ENCODE assay signal across 22 cellular contexts in the genomic region with DNA sequence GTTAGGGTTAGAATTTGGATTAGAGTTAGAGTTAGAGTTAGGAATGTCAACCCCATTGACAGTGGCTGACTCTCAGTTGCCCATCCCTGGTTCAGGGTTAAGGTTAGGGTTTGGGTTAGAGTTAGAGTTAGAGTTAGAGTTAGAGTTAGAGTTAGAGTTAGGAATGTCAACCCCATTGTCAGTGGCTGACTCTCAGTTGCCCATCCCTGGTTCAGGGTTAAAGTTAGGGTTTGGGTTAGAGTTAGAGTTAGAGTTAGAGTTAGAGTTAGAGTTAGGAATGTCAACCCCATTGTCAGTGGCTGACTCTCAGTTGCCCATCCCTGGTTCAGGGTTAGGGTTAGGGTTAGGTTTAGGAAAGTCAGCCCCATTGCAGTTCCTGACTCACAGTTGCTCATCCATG. TPM values are rescaled to one million over a fixed set of nuclear protein-coding genes. Genes with fewer than 3 reads are reported as not detected.
"Had no signal": no experiment of that assay in that cellular context is flagged by ENCODE, and none has a peak within 500 bp of the region (broad histone marks: within the 10 kb centered on the region; RNA-seq: fewer than 3 reads in every experiment).

No MANE protein-coding gene starts in this region.

RNA-seq across cellular contexts. Expression of a gene that starts 8.6 kb away (rescaled TPM):
- total RNA-seq: kidney epithelial cell, left cardiac atrium, left colon, left lobe of liver, left lung, left ventricle myocardium inferior, left ventricle myocardium superior, liver, lower leg skin, lower lobe of right lung, lung, lung microvascular endothelial cell, mammary epithelial cell, mesenteric fat pad, mesothelial cell of epicardium, mononuclear cell, mucosa of descending colon, mucosa of gallbladder, myocyte had no signal
- polyA plus RNA-seq: immature natural killer cell; keratinocyte; lung; mammary epithelial cell; naive thymus-derived CD4-positive, alpha-beta T cell had no signal
